8 cellular contexts compared by ENCODE assay signal in the genomic region with DNA sequence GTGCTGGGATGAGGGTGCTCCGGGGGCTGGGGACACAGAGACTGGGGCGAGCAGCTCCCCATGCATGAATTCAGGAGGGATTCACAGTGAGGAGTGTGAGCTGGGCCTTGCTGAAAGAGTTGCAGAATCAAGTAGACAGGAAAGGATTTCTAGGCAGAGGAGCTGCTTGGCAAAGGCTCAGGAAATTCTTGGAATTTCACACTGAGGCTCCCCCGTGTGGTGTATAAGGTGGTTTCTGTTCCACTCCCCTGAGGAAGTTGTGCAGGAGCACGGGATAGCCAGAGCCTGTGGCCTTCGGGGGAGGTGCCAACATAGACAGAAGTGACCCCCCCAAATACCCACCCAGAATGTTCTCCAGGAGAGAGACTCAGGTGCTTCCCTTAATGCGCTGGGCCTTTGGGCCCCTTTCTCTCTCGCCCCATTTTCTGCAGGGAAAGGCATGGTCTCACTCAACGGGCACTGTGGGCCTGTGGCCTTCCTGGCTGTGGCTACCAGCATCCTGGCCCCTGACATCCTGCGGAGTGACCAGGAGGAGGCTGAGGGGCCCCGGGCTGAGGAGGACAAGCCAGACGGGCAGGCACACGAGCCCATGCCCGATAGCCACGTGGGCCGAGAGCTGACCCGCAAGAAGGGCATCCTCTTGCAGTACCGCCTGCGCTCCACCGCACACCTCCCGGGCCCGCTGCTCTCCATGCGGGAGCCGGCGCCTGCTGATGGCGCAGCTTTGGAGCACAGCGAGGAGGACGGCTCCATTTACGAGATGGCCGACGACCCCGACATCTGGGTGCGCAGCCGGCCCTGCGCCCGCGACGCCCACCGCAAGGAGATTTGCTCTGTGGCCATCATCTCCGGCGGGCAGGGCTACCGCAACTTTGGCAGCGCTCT. TPM values are rescaled to one million over a fixed set of nuclear protein-coding genes. Genes with fewer than 3 reads are reported as not detected.
DNase-seq lines count a peak whose midpoint lies in the region; ATAC-seq, FAIRE-seq and TF ChIP-seq lines count a peak whose summit lies in the region.
"Had no signal": no experiment of that assay in that cellular context is flagged by ENCODE, and none has a peak within 500 bp of the region (broad histone marks: within the 10 kb centered on the region; RNA-seq: fewer than 3 reads in every experiment).

No MANE protein-coding gene starts in this region.

- H3K36me3 ChIP-seq in astrocyte (ENCODE audit: insufficient read depth, low read length) (no peaks in the 10 kb centered on the region), smooth muscle cell (ENCODE audit: low read depth) (no peaks in the 10 kb centered on the region)

- H3F3A ChIP-seq in smooth muscle cell (ENCODE audit: low read depth) = no peaks in the 10 kb centered on the region

- H3K27me3 ChIP-seq in astrocyte (ENCODE audit: insufficient read depth, low read length) (no peaks in the 10 kb centered on the region), smooth muscle cell (ENCODE audit: low read depth) (no peaks in the 10 kb centered on the region)
- H3K27me3 ChIP-seq: SJSA1 had no signal

- H3K27me3 Mint-ChIP-seq in HFFc6 (ENCODE audit: insufficient read depth) (peaks cover 3% of the 10 kb centered on the region), astrocyte (ENCODE audit: low read depth, unreplicated experiment) (peaks cover 5% of the 10 kb centered on the region)

- peaks cover 11% of the 10 kb centered on the region; the same call in 1 of the 2 replicates for H3K36me3 Mint-ChIP-seq in HFFc6 (ENCODE audit: low read depth)
- peaks cover 5% of the 10 kb centered on the region for H3K36me3 Mint-ChIP-seq in astrocyte (ENCODE audit: low read depth, unreplicated experiment)

- no peak overlapping the region for H3K27ac ChIP-seq in astrocyte (ENCODE audit: low read depth, low read length)
- no peak overlapping the region for H3K27ac ChIP-seq in smooth muscle cell (ENCODE audit: low read depth)
- H3K27ac ChIP-seq: SJSA1 had no signal

- H3K79me2 ChIP-seq in astrocyte (ENCODE audit: insufficient read depth, low read length) (no peaks in the 10 kb centered on the region), smooth muscle cell (ENCODE audit: low read depth) (no peaks in the 10 kb centered on the region)

- no peak for ATAC-seq in GM19463 (IDR thresholded peaks at IDR 0.05; ENCODE audit: unreplicated experiment)
- ATAC-seq in GM21529 (IDR thresholded peaks at IDR 0.05; ENCODE audit: unreplicated experiment) = no peak

- H4K20me1 ChIP-seq in astrocyte (ENCODE audit: insufficient read depth, low read length) (no peaks in the 10 kb centered on the region), smooth muscle cell (ENCODE audit: low read depth) (no peaks in the 10 kb centered on the region)

- H3K4me1 Mint-ChIP-seq in HFFc6 (ENCODE audit: low read depth) = peaks cover 7% of the 10 kb centered on the region
- H3K4me1 Mint-ChIP-seq in astrocyte (ENCODE audit: low read depth, unreplicated experiment) = peaks cover 6% of the 10 kb centered on the region

- H3K4me2 ChIP-seq in astrocyte (ENCODE audit: low read length) = no peak overlapping the region
- H3K4me2 ChIP-seq in smooth muscle cell = no peak overlapping the region

- H3K27ac Mint-ChIP-seq in HFFc6 = peak overlapping the region; percentile 29; the same call in 1 of the 2 replicates
- peak overlapping the region; percentile 31 for H3K27ac Mint-ChIP-seq in astrocyte (ENCODE audit: unreplicated experiment)

- H3K9ac ChIP-seq in astrocyte (ENCODE audit: low read length) (peak overlapping the region; percentile 48), smooth muscle cell (ENCODE audit: low read depth) (no peak overlapping the region)

- no peak for FAIRE-seq in astrocyte (lab: Jason Lieb, UNC)

- peak; percentile 74 for TF ChIP-seq CTCF in HFFc6 (IDR thresholded peaks at IDR 0.05)
- TF ChIP-seq CTCF in astrocyte (IDR thresholded peaks at IDR 0.05; ENCODE audit: insufficient read depth, low read depth, low read length) = peak; percentile 49
- TF ChIP-seq CTCF in smooth muscle cell (IDR thresholded peaks at IDR 0.05; ENCODE audit: borderline replicate concordance, insufficient read depth, poor library complexity, severe bottlenecking) = peak; percentile 8

- H3K9me3 Mint-ChIP-seq in HFFc6 (no peaks in the 10 kb centered on the region), astrocyte (ENCODE audit: unreplicated experiment) (no peaks in the 10 kb centered on the region)

- no peak overlapping the region for H3K4me3 ChIP-seq in astrocyte (ENCODE audit: insufficient read depth, low read depth, low read length)
- H3K4me3 ChIP-seq in smooth muscle cell = no peak overlapping the region
- H3K4me3 ChIP-seq: SJSA1 had no signal

- WGBS in smooth muscle cell (ENCODE audit: low lambda C conversion rate) = 87% methylated on average over 41 of the region's 42 CpGs

- H2AFZ ChIP-seq in astrocyte (ENCODE audit: low read depth, low read length) (no peak overlapping the region), smooth muscle cell (ENCODE audit: low read depth) (no peak overlapping the region)

- H3K9me3 ChIP-seq in astrocyte (ENCODE audit: insufficient read depth, low read depth, low read length) (no peaks in the 10 kb centered on the region), smooth muscle cell (replicated peaks; ENCODE audit: low read depth) (no peaks in the 10 kb centered on the region)
- H3K9me3 ChIP-seq: SJSA1 had no signal

- H3K4me3 Mint-ChIP-seq in HFFc6 = no peak overlapping the region
- H3K4me3 Mint-ChIP-seq in astrocyte (ENCODE audit: unreplicated experiment) = no peak overlapping the region

- peaks cover 4% of the 10 kb centered on the region for H3K4me1 ChIP-seq in astrocyte (ENCODE audit: insufficient read depth, low read length)
- H3K4me1 ChIP-seq in smooth muscle cell (ENCODE audit: low read depth) = no peaks in the 10 kb centered on the region
- H3K4me1 ChIP-seq: SJSA1 had no signal

- DNase-seq in HFFc6 = peak; percentile 79
- peak; percentile 60 for DNase-seq in astrocyte (ENCODE audit: low read depth)
- peak; percentile 9 for DNase-seq in iPS DF 19.7 (ENCODE audit: low read depth, low spot score)
- DNase-seq in smooth muscle cell (lab: John Stamatoyannopoulos, UW; ENCODE audit: unreplicated experiment) = no peak
- DNase-seq in NCI-H510A treated with DMSO at 0.1 percent for 48 hours (lab: John Stamatoyannopoulos, UW) = no peak

RNA-seq across cellular contexts. Expression of gene ACTL8, which starts 58.5 kb away (rescaled TPM):
- under 1 TPM in 2 of 6 experiments, not detected in 4; 0.12 to 0.14 TPM for total RNA-seq in HFFc6 (2021; fragmentation: NEBNext Ultra II Directional; extraction: Animal tissue kit (Norgen Biotek cat#: 25700))
- 1.3 and 2.0 TPM in 2 replicates for total RNA-seq in astrocyte
- 0.13 TPM in 1 of 2 replicates, not detected in the other for total RNA-seq in smooth muscle cell
- polyA plus RNA-seq in smooth muscle cell = not detected in 2 replicates
- total RNA-seq: SJSA1 had no signal

Comparison
In these comparisons a context has a peak if more than half of its experiments do, and no peak if none do; other contexts are left out.
1. DNase-seq: peak in HFFc6 (single experiment), astrocyte (single experiment) and iPS DF 19.7 (single experiment); none in smooth muscle cell (single experiment) and NCI-H510A treated with DMSO at 0.1 percent for 48 hours (single experiment).
2. CTCF ChIP-seq: peak in every context shown above with its lines; median percentile 74 in HFFc6; 49 in astrocyte; 8 in smooth muscle cell.